32 cellular contexts compared by ENCODE assay signal in the genomic region with DNA sequence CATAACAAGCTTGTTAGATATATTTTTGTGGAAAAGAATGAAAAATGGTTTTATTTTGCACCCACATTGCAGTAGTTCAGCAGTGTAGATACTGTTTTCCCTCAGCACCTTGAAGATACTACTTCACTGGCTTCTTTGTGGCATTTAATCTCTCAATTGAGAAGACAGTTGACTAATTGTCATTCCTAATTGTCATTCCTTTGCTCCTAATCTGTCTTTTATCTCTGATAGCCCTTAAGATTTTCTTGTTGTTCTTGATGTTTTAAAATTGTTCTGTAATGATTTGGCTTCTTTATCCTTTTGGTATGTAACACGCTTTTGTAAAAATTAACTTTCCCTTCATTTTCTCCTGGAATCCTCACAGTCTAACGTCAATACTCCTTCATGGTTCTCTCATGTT.
"Had no signal": no experiment of that assay in that cellular context is flagged by ENCODE, and none has a peak within 500 bp of the region (broad histone marks: within the 10 kb centered on the region; RNA-seq: fewer than 3 reads in every experiment).

No MANE protein-coding gene starts in this region.

- H3K4me3 Mint-ChIP-seq: memory B cell; mesothelial cell of epicardium; natural killer cell treated with Interleukin-12 subunit alpha and Interleukin-12 subunit beta and Interleukin-15 and Interleukin-18, amount 100 ng/mL, for 72 hours; neural crest cell; stimulated activated naive CD8-positive, alpha-beta T cell treated with anti-CD3 and anti-CD28 coated beads, Interleukin-15, amount 100 ng/mL, for 72 hours had no signal

- H3K27me3 Mint-ChIP-seq: memory B cell, naive B cell had no signal

- H3K9me3 Mint-ChIP-seq: memory B cell; mesothelial cell of epicardium; natural killer cell treated with Interleukin-12 subunit alpha and Interleukin-12 subunit beta and Interleukin-15 and Interleukin-18, amount 100 ng/mL, for 72 hours; neural crest cell; stimulated activated naive CD8-positive, alpha-beta T cell treated with anti-CD3 and anti-CD28 coated beads, Interleukin-15, amount 100 ng/mL, for 72 hours had no signal

- H3K36me3 Mint-ChIP-seq: mesothelial cell of epicardium; natural killer cell treated with Interleukin-12 subunit alpha and Interleukin-12 subunit beta and Interleukin-15 and Interleukin-18, amount 100 ng/mL, for 72 hours had no signal

- H3K4me1 Mint-ChIP-seq: stimulated activated naive CD8-positive, alpha-beta T cell treated with anti-CD3 and anti-CD28 coated beads, Interleukin-15, amount 100 ng/mL, for 72 hours had no signal

- DNase-seq: dermis blood vessel endothelial cell; effector memory CD4-positive, alpha-beta T cell; foreskin keratinocyte; heart left ventricle; kidney; mucosa of descending colon; naive B cell; nucleus accumbens; stimulated activated CD4-positive, alpha-beta T cell treated with anti-CD3 and anti-CD28 coated beads, Interleukin-12 subunit alpha, Interleukin-12 subunit beta, amount 100 ng/mL, for 4 hours; stimulated activated CD4-positive, alpha-beta T cell treated with anti-CD3 and anti-CD28 coated beads, Interleukin-1b, Interleukin-23, amount 100 ng/mL, for 48 hours; stimulated activated CD4-positive, alpha-beta T cell treated with anti-CD3 and anti-CD28 coated beads, Interleukin-4, amount 100 ng/mL, for 1 hour; stimulated activated CD8-positive, alpha-beta memory T cell treated with anti-CD3 and anti-CD28 coated beads, Interleukin-4, amount 100 ng/mL, for 48 hours; stimulated activated naive CD4-positive, alpha-beta T cell; stimulated activated naive CD8-positive, alpha-beta T cell treated with anti-CD3 and anti-CD28 coated beads, Interleukin-15, amount 100 ng/mL, for 72 hours; transverse colon; upper lobe of right lung; uterus had no signal

- H3K27ac Mint-ChIP-seq: memory B cell; mesothelial cell of epicardium; natural killer cell treated with Interleukin-12 subunit alpha and Interleukin-12 subunit beta and Interleukin-15 and Interleukin-18, amount 100 ng/mL, for 72 hours; stimulated activated naive CD8-positive, alpha-beta T cell treated with anti-CD3 and anti-CD28 coated beads, Interleukin-15, amount 100 ng/mL, for 72 hours had no signal

- H3K79me2 ChIP-seq: hepatocyte had no signal

- H3K36me3 ChIP-seq: esophagus muscularis mucosa, gastroesophageal sphincter, heart left ventricle, prostate gland, right atrium auricular region, suprapubic skin, transverse colon, upper lobe of right lung, uterus had no signal

- H3K27ac ChIP-seq: esophagus muscularis mucosa, foreskin keratinocyte, gastroesophageal sphincter, heart left ventricle, hepatocyte, prostate gland, right atrium auricular region, suprapubic skin, transverse colon, upper lobe of right lung, uterus had no signal

- H3K9me3 ChIP-seq: esophagus muscularis mucosa, gastroesophageal sphincter, heart left ventricle, mucosa of descending colon, prostate gland, right atrium auricular region, suprapubic skin, transverse colon, upper lobe of right lung, uterus had no signal

- FAIRE-seq: endothelial cell of umbilical vein, kidney had no signal

- ATAC-seq: foreskin keratinocyte; gastroesophageal sphincter; heart left ventricle; left lobe of liver; mucosa of descending colon; natural killer cell treated with Interleukin-12 subunit alpha and Interleukin-12 subunit beta and Interleukin-15 and Interleukin-18, amount 100 ng/mL, for 72 hours; sciatic nerve; stimulated activated naive CD8-positive, alpha-beta T cell treated with anti-CD3 and anti-CD28 coated beads, Interleukin-15, amount 100 ng/mL, for 72 hours; upper lobe of right lung had no signal

- H3K4me1 ChIP-seq: esophagus muscularis mucosa, gastroesophageal sphincter, prostate gland, suprapubic skin, transverse colon, upper lobe of right lung, uterus had no signal

- H2AFZ ChIP-seq: hepatocyte had no signal

- H3K4me3 ChIP-seq: esophagus muscularis mucosa, gastroesophageal sphincter, heart left ventricle, hepatocyte, lung, mucosa of descending colon, prostate gland, right atrium auricular region, smooth muscle cell, suprapubic skin, transverse colon, upper lobe of right lung, uterus had no signal

- H3K27me3 ChIP-seq: esophagus muscularis mucosa, foreskin keratinocyte, heart left ventricle, hepatocyte, right atrium auricular region, suprapubic skin, transverse colon, upper lobe of right lung, uterus had no signal

- H3K4me2 ChIP-seq: hepatocyte, smooth muscle cell had no signal
